Comparison of ENCODE assay signal across 11 cellular contexts in genomic region chrX:123184199-123184857, GRCh38. TPM values are rescaled to one million over a fixed set of nuclear protein-coding genes. Genes with fewer than 3 reads are reported as not detected.
DNase-seq lines count a peak whose midpoint lies in the region; ATAC-seq and TF ChIP-seq lines count a peak whose summit lies in the region.
"Had no signal": no experiment of that assay in that cellular context is flagged by ENCODE, and none has a peak within 500 bp of the region (broad histone marks: within the 10 kb centered on the region; RNA-seq: fewer than 3 reads in every experiment).

TSS of gene GRIA3 (plus strand) at chrX:123184278. CDS start at chrX:123184536, 258 bp downstream.

- peaks cover 0 to 10% (median 0%) of the 10 kb centered on the region in 4 donors for H3K27me3 ChIP-seq in upper lobe of left lung
- H3K27me3 ChIP-seq: thyroid gland had no signal

- no peak for ATAC-seq in activated naive CD4-positive, alpha-beta T cell treated with anti-CD3 and anti-CD28 coated beads, Interleukin-2, amount 50 U/mL, for 72 hours
- peak in 1 of 2 donors; percentile 44 for ATAC-seq in upper lobe of left lung (ENCODE audit: low FRiP score in 2 of 2)
- no peak for ATAC-seq in HG03378 (IDR thresholded peaks at IDR 0.05; ENCODE audit: unreplicated experiment)

- no peaks in the 10 kb centered on the region for H3K36me3 Mint-ChIP-seq in activated naive CD4-positive, alpha-beta T cell treated with anti-CD3 and anti-CD28 coated beads, Interleukin-2, amount 50 U/mL, for 24 hours
- H3K36me3 Mint-ChIP-seq in activated naive CD4-positive, alpha-beta T cell treated with anti-CD3 and anti-CD28 coated beads, Interleukin-2, amount 50 U/mL, for 72 hours, result no peaks in the 10 kb centered on the region
- H3K36me3 Mint-ChIP-seq: CD8-positive, alpha-beta memory T cell had no signal

- peaks cover 13% of the 10 kb centered on the region for H3K4me1 Mint-ChIP-seq in activated naive CD4-positive, alpha-beta T cell treated with anti-CD3 and anti-CD28 coated beads, Interleukin-2, amount 50 U/mL, for 24 hours

- no peak for DNase-seq in activated naive CD4-positive, alpha-beta T cell treated with anti-CD3 and anti-CD28 coated beads, Interleukin-2, amount 50 U/mL, for 72 hours (ENCODE audit: low spot score in 2 of 2)
- DNase-seq in dedifferentiated amniotic fluid mesenchymal stem cell (ENCODE audit: extremely low spot score), result peak; percentile 37
- no peak for DNase-seq in upper lobe of left lung
- DNase-seq in HPDE6-E6E7 (ENCODE audit: extremely low spot score), result no peak
- DNase-seq in SHP77 (lab: John Stamatoyannopoulos, UW), result no peak
- DNase-seq: CD8-positive, alpha-beta memory T cell; thyroid gland had no signal

- no peak for TF ChIP-seq POLR2A in upper lobe of left lung (IDR thresholded peaks at IDR 0.05)

- H3K27ac ChIP-seq in mesodermal cell (ENCODE audit: low read depth, low read length, severe bottlenecking), result peak within 1 kb of the TSS; percentile 36
- no peak within 1 kb of the TSS for H3K27ac ChIP-seq in upper lobe of left lung
- H3K27ac ChIP-seq: thyroid gland had no signal

- no peak for TF ChIP-seq EP300 in upper lobe of left lung (IDR thresholded peaks at IDR 0.05)

- peak within 1 kb of the TSS; percentile 58 for H3K4me3 Mint-ChIP-seq in activated naive CD4-positive, alpha-beta T cell treated with anti-CD3 and anti-CD28 coated beads, Interleukin-2, amount 50 U/mL, for 24 hours

- no peaks in the 10 kb centered on the region for H3K9me3 Mint-ChIP-seq in activated naive CD4-positive, alpha-beta T cell treated with anti-CD3 and anti-CD28 coated beads, Interleukin-2, amount 50 U/mL, for 24 hours
- no peaks in the 10 kb centered on the region for H3K9me3 Mint-ChIP-seq in activated naive CD4-positive, alpha-beta T cell treated with anti-CD3 and anti-CD28 coated beads, Interleukin-2, amount 50 U/mL, for 72 hours

- TF ChIP-seq CTCF in upper lobe of left lung (IDR thresholded peaks at IDR 0.05), result no peak

- H3K36me3 ChIP-seq in mesodermal cell (ENCODE audit: control insufficient read depth, insufficient read depth, low read length) (no peaks in the 10 kb centered on the region), upper lobe of left lung (no peaks in the 10 kb centered on the region)
- H3K36me3 ChIP-seq: thyroid gland had no signal

- H3K4me1 ChIP-seq in mesodermal cell (ENCODE audit: control insufficient read depth, insufficient read depth, low read length, poor library complexity, severe bottlenecking) (peaks cover 4% of the 10 kb centered on the region), upper lobe of left lung (peaks cover 0 to 6% (median 0%) of the 10 kb centered on the region in 4 donors)

- no peak within 1 kb of the TSS for H3K27ac Mint-ChIP-seq in activated naive CD4-positive, alpha-beta T cell treated with anti-CD3 and anti-CD28 coated beads, Interleukin-2, amount 50 U/mL, for 24 hours
- H3K27ac Mint-ChIP-seq in activated naive CD4-positive, alpha-beta T cell treated with anti-CD3 and anti-CD28 coated beads, Interleukin-2, amount 50 U/mL, for 72 hours, result no peak within 1 kb of the TSS
- H3K27ac Mint-ChIP-seq: CD8-positive, alpha-beta memory T cell had no signal

- peaks cover 18% of the 10 kb centered on the region for H3K27me3 Mint-ChIP-seq in activated naive CD4-positive, alpha-beta T cell treated with anti-CD3 and anti-CD28 coated beads, Interleukin-2, amount 50 U/mL, for 24 hours

- WGBS in mesodermal cell (ENCODE audit: insufficient coverage in 2 of 2), 2 experiments, result 0% methylated on average over 6 to 9 of the region's 33 CpGs
- WGBS in upper lobe of left lung, 2 donors, result 3 to 36% methylated on average over 13 to 32 of the region's 33 CpGs

- H3K9me3 ChIP-seq in mesodermal cell (ENCODE audit: control insufficient read depth, low read length) (no peaks in the 10 kb centered on the region), upper lobe of left lung (no peaks in the 10 kb centered on the region)
- H3K9me3 ChIP-seq: thyroid gland had no signal

- H3K4me3 ChIP-seq in mesodermal cell (ENCODE audit: extremely low read depth, insufficient read depth, low read length, poor library complexity, severe bottlenecking) (peak within 1 kb of the TSS; percentile 48), upper lobe of left lung (peak within 1 kb of the TSS in 3 of 4 donors; percentile 10 to 27 (median 12))
- H3K4me3 ChIP-seq: thyroid gland had no signal

RNA-seq across cellular contexts. Expression of gene GRIA3, which starts in this region (rescaled TPM):
- not detected for total RNA-seq in activated naive CD4-positive, alpha-beta T cell treated with anti-CD3 and anti-CD28 coated beads, Interleukin-2, amount 50 U/mL, for 72 hours
- 6.1 TPM for polyA plus RNA-seq in mesodermal cell (2013, experiment 1 of 2)
- 6.8 TPM for polyA plus RNA-seq in mesodermal cell (2013, experiment 2 of 2)
- total RNA-seq in upper lobe of left lung, result under 1 TPM in 3 of 6 donors, not detected in 3; under 0.01 to 0.57 (median 0.29) TPM
- total RNA-seq: T-helper 1 cell treated with Interleukin-12 subunit alpha and Interleukin-12 subunit beta and Interleukin-4 antibody, amounts not matched to agents 30 ng/mL and 1 ng/mL, for 36 hours had no signal
- polyA plus RNA-seq: CD8-positive, alpha-beta memory T cell had no signal
